Comparison of ENCODE assay signal across 19 cellular contexts in the genomic region with DNA sequence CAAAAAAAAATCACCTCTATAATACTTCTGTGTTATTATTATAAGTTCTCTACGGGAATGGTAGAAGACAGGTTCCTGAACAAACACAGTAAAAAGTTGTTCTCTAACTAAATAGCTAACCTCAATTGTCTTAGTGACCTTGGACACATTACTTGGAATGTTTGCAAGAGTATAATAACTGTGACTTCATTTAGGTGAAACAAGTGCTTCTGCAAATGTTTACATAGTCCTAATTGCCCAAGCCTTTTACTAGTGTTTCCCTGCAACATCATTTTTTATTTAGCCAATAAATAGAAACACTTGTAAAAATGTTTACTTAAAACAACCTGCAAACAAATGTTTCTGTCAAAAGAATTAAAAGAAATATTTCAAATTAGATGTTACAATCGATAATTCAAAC. TPM values are rescaled to one million over a fixed set of nuclear protein-coding genes. Genes with fewer than 3 reads are reported as not detected.
DNase-seq lines count a peak whose midpoint lies in the region; ATAC-seq and TF ChIP-seq lines count a peak whose summit lies in the region.
"Had no signal": no experiment of that assay in that cellular context is flagged by ENCODE, and none has a peak within 500 bp of the region (broad histone marks: within the 10 kb centered on the region; RNA-seq: fewer than 3 reads in every experiment).

No MANE protein-coding gene starts in this region.

- H3K27ac ChIP-seq in hepatocyte (peak overlapping the region; percentile 38), upper lobe of right lung (no peak overlapping the region), prostate gland (no peak overlapping the region), aorta (ENCODE audit: low read depth in 1 of 2, low read length in 2 of 2) (no peak overlapping the region)
- H3K27ac ChIP-seq: esophagus muscularis mucosa, right atrium auricular region had no signal

- H4K20me1 ChIP-seq in hepatocyte (ENCODE audit: insufficient read depth, poor library complexity, severe bottlenecking): no peaks in the 10 kb centered on the region

- no peak overlapping the region for H3K4me2 ChIP-seq in hepatocyte

- no peak overlapping the region for H3K4me3 ChIP-seq in hepatocyte
- no peak overlapping the region for H3K4me3 ChIP-seq in upper lobe of right lung
- no peak overlapping the region for H3K4me3 ChIP-seq in prostate gland
- H3K4me3 ChIP-seq in aorta (ENCODE audit: low read length in 2 of 2): no peak overlapping the region
- H3K4me3 ChIP-seq: esophagus muscularis mucosa, HAP-1, right atrium auricular region had no signal

- H3K36me3 Mint-ChIP-seq in CD14-positive monocyte: peaks cover 12 to 14% of the 10 kb centered on the region in 2 donors
- H3K36me3 Mint-ChIP-seq: type B pancreatic cell had no signal

- no peak overlapping the region for H2AFZ ChIP-seq in hepatocyte

- no peaks in the 10 kb centered on the region for H3K9me3 Mint-ChIP-seq in CD14-positive monocyte
- H3K9me3 Mint-ChIP-seq: CD8-positive, alpha-beta memory T cell; IgD-negative memory B cell; type B pancreatic cell had no signal

- H3K4me1 ChIP-seq in hepatocyte (ENCODE audit: insufficient read depth): peaks cover 27% of the 10 kb centered on the region
- peaks cover 21% of the 10 kb centered on the region for H3K4me1 ChIP-seq in upper lobe of right lung
- no peaks in the 10 kb centered on the region for H3K4me1 ChIP-seq in prostate gland (replicated peaks)
- peaks cover 0 to 4% of the 10 kb centered on the region in 2 donors for H3K4me1 ChIP-seq in aorta (ENCODE audit: control insufficient read depth in 1 of 2, insufficient read depth in 2 of 2, low read length in 2 of 2)

- TF ChIP-seq POLR2A in prostate gland (IDR thresholded peaks at IDR 0.05): no peak

- H3K36me3 ChIP-seq in hepatocyte (replicated peaks; ENCODE audit: insufficient read depth, low read depth) (no peaks in the 10 kb centered on the region), upper lobe of right lung (no peaks in the 10 kb centered on the region), prostate gland (no peaks in the 10 kb centered on the region), aorta (ENCODE audit: control insufficient read depth in 1 of 2, insufficient read depth in 2 of 2, low read length in 1 of 2) (no peaks in the 10 kb centered on the region)
- H3K36me3 ChIP-seq: HAP-1, right atrium auricular region had no signal

- no peak overlapping the region for H3K4me3 Mint-ChIP-seq in CD14-positive monocyte
- H3K4me3 Mint-ChIP-seq: CD8-positive, alpha-beta memory T cell; IgD-negative memory B cell; type B pancreatic cell had no signal

- 30% methylated on average over 2 of the region's 2 CpGs for WGBS in hepatocyte (ENCODE audit: low lambda C conversion rate, missing lambda C conversion rate)
- 36% methylated on average over 2 of the region's 2 CpGs for WGBS in prostate gland
- WGBS in aorta, 2 donors: 45 to 68% methylated on average over 2 of the region's 2 CpGs

- no peak overlapping the region for H3K27ac Mint-ChIP-seq in CD14-positive monocyte
- H3K27ac Mint-ChIP-seq: IgD-negative memory B cell, type B pancreatic cell had no signal

- TF ChIP-seq CTCF in hepatocyte (IDR thresholded peaks at IDR 0.05; ENCODE audit: poor library complexity) (no peak), upper lobe of right lung (IDR thresholded peaks at IDR 0.05) (no peak), CD14-positive monocyte (IDR thresholded peaks at IDR 0.05) (no peak), prostate gland (IDR thresholded peaks at IDR 0.05) (no peak)

- no peaks in the 10 kb centered on the region for H3K27me3 Mint-ChIP-seq in CD14-positive monocyte (ENCODE audit: low read depth in 3 of 3)
- H3K27me3 Mint-ChIP-seq: CD8-positive, alpha-beta memory T cell; IgD-negative memory B cell; type B pancreatic cell had no signal

- H3K79me2 ChIP-seq in hepatocyte: peaks cover 26% of the 10 kb centered on the region

- DNase-seq in SIG-M5 treated with dmso at 0.1 percent for 504 hours (lab: John Stamatoyannopoulos, UW; ENCODE audit: unreplicated experiment): peak; percentile 64
- DNase-seq in SIG-M5 (lab: John Stamatoyannopoulos, UW): no peak
- DNase-seq in NCI-H2029 (lab: John Stamatoyannopoulos, UW): peak; percentile 64
- DNase-seq in hepatocyte (ENCODE audit: low spot score): peak; percentile 19
- no peak for DNase-seq in upper lobe of right lung
- DNase-seq in CD14-positive monocyte (ENCODE audit: low spot score): no peak
- no peak for DNase-seq in prostate gland (ENCODE audit: low spot score)
- DNase-seq in aorta: no peak
- DNase-seq: activated CD4-positive, alpha-beta T cell treated with anti-CD3 and anti-CD28 coated beads for 48 hours; CD8-positive, alpha-beta memory T cell; left ventricle myocardium superior; NCI-H446 treated with DMSO at 0.1 percent for 48 hours; stimulated activated naive CD4-positive, alpha-beta T cell had no signal

- peak; percentile 46 for ATAC-seq in upper lobe of right lung
- no peak for ATAC-seq in aorta (ENCODE audit: low FRiP score)
- ATAC-seq: left ventricle myocardium superior, SK-N-SH treated with all-trans-retinoic acid at 6 μM for 48 hours had no signal

- no peaks in the 10 kb centered on the region for H3K27me3 ChIP-seq in hepatocyte
- H3K27me3 ChIP-seq in upper lobe of right lung: no peaks in the 10 kb centered on the region
- no peaks in the 10 kb centered on the region for H3K27me3 ChIP-seq in prostate gland (replicated peaks; ENCODE audit: insufficient read depth)
- no peaks in the 10 kb centered on the region for H3K27me3 ChIP-seq in aorta (ENCODE audit: control insufficient read depth in 1 of 2, insufficient read depth in 2 of 2, low read length in 1 of 2)
- H3K27me3 ChIP-seq: esophagus muscularis mucosa, right atrium auricular region had no signal

- peaks cover 44% of the 10 kb centered on the region for H3K4me1 Mint-ChIP-seq in CD14-positive monocyte

- H3K9me2 ChIP-seq in hepatocyte (replicated peaks; ENCODE audit: insufficient read depth): no peaks in the 10 kb centered on the region

- H3K9me3 ChIP-seq in hepatocyte (ENCODE audit: low read depth): no peaks in the 10 kb centered on the region
- H3K9me3 ChIP-seq in upper lobe of right lung: no peaks in the 10 kb centered on the region
- no peaks in the 10 kb centered on the region for H3K9me3 ChIP-seq in prostate gland
- no peaks in the 10 kb centered on the region for H3K9me3 ChIP-seq in aorta (ENCODE audit: control insufficient read depth, low read length)
- H3K9me3 ChIP-seq: esophagus muscularis mucosa, HAP-1, right atrium auricular region had no signal

- intact Hi-C loops in upper lobe of right lung (cut with DNase I) (no loop called here), CD14-positive monocyte (cut with micrococcal nuclease) (no loop called here), prostate gland (cut with DNase I) (no loop called here), aorta (cut with DNase I) (no loop called here)

RNA-seq across cellular contexts. Expression of a gene that starts 9.9 kb away (rescaled TPM):
- 11.1 and 14.3 TPM in 2 replicates for total RNA-seq in hepatocyte
- polyA plus RNA-seq in hepatocyte: 4.2 and 7.2 TPM in 2 replicates
- 24.5 TPM for total RNA-seq in upper lobe of right lung
- polyA plus RNA-seq in CD14-positive monocyte: 1 to 10 TPM; 3.0 TPM
- total RNA-seq in prostate gland: 10 to 100 TPM; 17.0 to 28.6 TPM
- 10 to 100 TPM; 12.4 to 18.9 TPM for total RNA-seq in aorta
- 1 to 10 TPM; 2.8 to 6.3 TPM for polyA plus RNA-seq in aorta

Comparison
In these comparisons a context has a peak if more than half of its experiments do, and no peak if none do; other contexts are left out.
1. DNase-seq: peak in SIG-M5 treated with dmso at 0.1 percent for 504 hours (single experiment), NCI-H2029 (single experiment) and hepatocyte (single experiment); none in SIG-M5 (single experiment), upper lobe of right lung (single experiment), CD14-positive monocyte (single experiment), prostate gland (single experiment) and aorta (0 of 2).